ENCODE assay signal across 13 cellular contexts in genomic region chr4:15291133-15291532, GRCh38.
"Had no signal": no experiment of that assay in that cellular context is flagged by ENCODE, and none has a peak within 500 bp of the region (broad histone marks: within the 10 kb centered on the region; RNA-seq: fewer than 3 reads in every experiment).

No MANE protein-coding gene starts in this region.

- H3K4me1 ChIP-seq: prostate gland, right lobe of liver, upper lobe of left lung had no signal

- H3K36me3 Mint-ChIP-seq: activated naive CD4-positive, alpha-beta T cell treated with anti-CD3 and anti-CD28 coated beads, Interleukin-2, amount 50 U/mL, for 24 hours; immature natural killer cell; memory B cell; natural killer cell treated with Interleukin-12 subunit alpha and Interleukin-12 subunit beta and Interleukin-15 and Interleukin-18, amount 100 ng/mL, for 72 hours had no signal

- H3K9me3 Mint-ChIP-seq: activated naive CD4-positive, alpha-beta T cell treated with anti-CD3 and anti-CD28 coated beads, Interleukin-2, amount 50 U/mL, for 24 hours; activated T-helper 2 cell treated with anti-CD3 and anti-CD28 coated beads, Interferon-gamma antibody, Interleukin-2, Interleukin-4, amounts not matched to agents 10 μg/mL and 5 μg/mL and 100 μg/mL, durations not matched to agents 14 hours and 24 hours and 36 hours; immature natural killer cell; memory B cell; natural killer cell treated with Interleukin-12 subunit alpha and Interleukin-12 subunit beta and Interleukin-15 and Interleukin-18, amount 100 ng/mL, for 72 hours had no signal

- H3K27me3 ChIP-seq: right lobe of liver, upper lobe of left lung had no signal

- H3K27ac Mint-ChIP-seq: activated naive CD4-positive, alpha-beta T cell treated with anti-CD3 and anti-CD28 coated beads, Interleukin-2, amount 50 U/mL, for 24 hours; activated T-helper 2 cell treated with anti-CD3 and anti-CD28 coated beads, Interferon-gamma antibody, Interleukin-2, Interleukin-4, amounts not matched to agents 10 μg/mL and 5 μg/mL and 100 μg/mL, durations not matched to agents 14 hours and 24 hours and 36 hours; immature natural killer cell; memory B cell; natural killer cell treated with Interleukin-12 subunit alpha and Interleukin-12 subunit beta and Interleukin-15 and Interleukin-18, amount 100 ng/mL, for 72 hours had no signal

- H3K27ac ChIP-seq: prostate gland, right lobe of liver, upper lobe of left lung had no signal

- DNase-seq: anterior cingulate cortex; immature natural killer cell; occipital lobe; right lobe of liver; stimulated activated CD4-positive, alpha-beta T cell treated with anti-CD3 and anti-CD28 coated beads, Interleukin-2, amount 100 ng/mL, for 24 hours; stimulated activated naive CD4-positive, alpha-beta T cell; T-helper 2 cell; upper lobe of left lung had no signal

- H3K27me3 Mint-ChIP-seq: memory B cell had no signal

- H3K4me1 Mint-ChIP-seq: activated naive CD4-positive, alpha-beta T cell treated with anti-CD3 and anti-CD28 coated beads, Interleukin-2, amount 50 U/mL, for 24 hours; immature natural killer cell had no signal

- H3K4me3 ChIP-seq: prostate gland, right lobe of liver, upper lobe of left lung had no signal

- H3K4me3 Mint-ChIP-seq: activated naive CD4-positive, alpha-beta T cell treated with anti-CD3 and anti-CD28 coated beads, Interleukin-2, amount 50 U/mL, for 24 hours; immature natural killer cell; memory B cell; natural killer cell treated with Interleukin-12 subunit alpha and Interleukin-12 subunit beta and Interleukin-15 and Interleukin-18, amount 100 ng/mL, for 72 hours had no signal

- H3K9me3 ChIP-seq: prostate gland, right lobe of liver, upper lobe of left lung had no signal

- H3K36me3 ChIP-seq: prostate gland, right lobe of liver, upper lobe of left lung had no signal
